Comparison of ENCODE assay signal across 3 cellular contexts in genomic region chr2:98380203-98380535, GRCh38. TPM values are rescaled to one million over a fixed set of nuclear protein-coding genes. Genes with fewer than 3 reads are reported as not detected.
"Had no signal": no experiment of that assay in that cellular context is flagged by ENCODE, and none has a peak within 500 bp of the region (broad histone marks: within the 10 kb centered on the region; RNA-seq: fewer than 3 reads in every experiment).

No MANE protein-coding gene starts in this region.

- H3K27ac Mint-ChIP-seq: GM23338, H9 had no signal

- H3K4me3 ChIP-seq: GM23338 had no signal

- H3K4me3 Mint-ChIP-seq: GM23338, H9 had no signal

- H3K9me3 Mint-ChIP-seq: GM23338, H9 had no signal

- DNase-seq: H9, IMR-90 had no signal

- H3K4me2 ChIP-seq: GM23338 had no signal

RNA-seq across cellular contexts. Expression of gene CNGA3, which starts 33.9 kb away (rescaled TPM):
- polyA plus RNA-seq: GM23338, IMR-90 had no signal
